Comparison of ENCODE assay signal across 1 cellular context in genomic region chr1:247111636-247112478, GRCh38.
A peak's percentile ranks its signal among the peaks of the same experiment; 100 is the strongest.
TF ChIP-seq lines count a peak whose summit lies in the region.

No MANE protein-coding gene starts in this region.

TF ChIP-seq in K562, 482 proteins besides CTCF, POLR2A, EP300 and RAD21 (continued from another document and continues in another):
- TF ChIP-seq AFF4 (CRISPR knock-in tag; IDR thresholded peaks at IDR 0.05) (peak; percentile 83), SNAPC5 (CRISPR knock-in tag; IDR thresholded peaks at IDR 0.05) (no peak), ARID2 (IDR thresholded peaks at IDR 0.05) (no peak), ELF4 (CRISPR knock-in tag; IDR thresholded peaks at IDR 0.05) (no peak), ZNF551 (CRISPR knock-in tag; IDR thresholded peaks at IDR 0.05) (no peak), RFX1 (IDR thresholded peaks at IDR 0.05) (no peak), NCOA6 (IDR thresholded peaks at IDR 0.05) (no peak), TCF7 (IDR thresholded peaks at IDR 0.05; ENCODE audit: borderline replicate concordance) (no peak), STAG1 (CRISPR knock-in tag; IDR thresholded peaks at IDR 0.05; ENCODE audit: borderline replicate concordance) (no peak), ZBTB49 (CRISPR knock-in tag; IDR thresholded peaks at IDR 0.05; ENCODE audit: borderline replicate concordance) (no peak), TRIM25 (IDR thresholded peaks at IDR 0.05; ENCODE audit: borderline replicate concordance) (no peak), ZMIZ1 (IDR thresholded peaks at IDR 0.05; ENCODE audit: low read depth in 2 of 2, low read length in 2 of 2) (no peak), MAX (CRISPR knock-in tag; IDR thresholded peaks at IDR 0.05) (peak; percentile 80), PPARD (CRISPR knock-in tag; IDR thresholded peaks at IDR 0.05) (no peak), CEBPB (tag; IDR thresholded peaks at IDR 0.05) (no peak), POLR2G (IDR thresholded peaks at IDR 0.05; ENCODE audit: low read depth, low read length) (peak; percentile 91), KLF16 (IDR thresholded peaks at IDR 0.05) (no peak), SMAD3 (CRISPR knock-in tag; conservative IDR thresholded peaks at IDR 0.05) (no peak), ZNF318 (IDR thresholded peaks at IDR 0.05; ENCODE audit: borderline replicate concordance in 1 of 2, low read depth in 1 of 2) (no peak), HNRNPK (IDR thresholded peaks at IDR 0.05; ENCODE audit: low read depth, low read length, poor library complexity, severe bottlenecking) (no peak), SPI1 (IDR thresholded peaks at IDR 0.05; ENCODE audit: borderline replicate concordance, low read depth, low read length) (no peak), TRIM28 (IDR thresholded peaks at IDR 0.05) (no peak), KAT8 (IDR thresholded peaks at IDR 0.05; ENCODE audit: low read depth) (no peak), FOXP4 (CRISPR knock-in tag; IDR thresholded peaks at IDR 0.05; ENCODE audit: borderline replicate concordance) (no peak; the same call in 1 of the 2 replicates), HMGN3 (IDR thresholded peaks at IDR 0.05; ENCODE audit: borderline replicate concordance, extremely low read depth, insufficient read length, low read depth, low read length) (no peak), SP2 (IDR thresholded peaks at IDR 0.05; ENCODE audit: extremely low read depth, low read depth, low read length, poor library complexity, severe bottlenecking) (no peak), NELFE (IDR thresholded peaks at IDR 0.05; ENCODE audit: insufficient read depth, insufficient read length) (no peak), SMAD4 (CRISPR knock-in tag; conservative IDR thresholded peaks at IDR 0.05) (peak; percentile 62; the same call in 1 of the 2 replicates), SMAD2 (IDR thresholded peaks at IDR 0.05; ENCODE audit: low read depth, low read length) (no peak), NBN (IDR thresholded peaks at IDR 0.05; ENCODE audit: low read depth) (no peak), CBFA2T2 (conservative IDR thresholded peaks at IDR 0.05) (no peak), HINFP (tag; conservative IDR thresholded peaks at IDR 0.05; ENCODE audit: low read depth) (no peak), RFX7 (CRISPR knock-in tag; IDR thresholded peaks at IDR 0.05) (no peak)
